Comparison of ENCODE assay signal across 27 cellular contexts in genomic region chr9:27142299-27142930, GRCh38. TPM values are rescaled to one million over a fixed set of nuclear protein-coding genes. Genes with fewer than 3 reads are reported as not detected.
A peak's percentile ranks its signal among the peaks of the same experiment; 100 is the strongest.
DNase-seq lines count a peak whose midpoint lies in the region; ATAC-seq, FAIRE-seq and TF ChIP-seq lines count a peak whose summit lies in the region.
"Had no signal": no experiment of that assay in that cellular context is flagged by ENCODE, and none has a peak within 500 bp of the region (broad histone marks: within the 10 kb centered on the region; RNA-seq: fewer than 3 reads in every experiment).

No MANE protein-coding gene starts in this region.

- H2AFZ ChIP-seq in GM12878 (ENCODE audit: control insufficient read depth, low read depth, low read length), result no peak overlapping the region
- H2AFZ ChIP-seq in endothelial cell of umbilical vein (ENCODE audit: low read depth, low read length), result peak overlapping the region; percentile 4
- H2AFZ ChIP-seq: GM23248 had no signal

- CTCF ChIA-PET in GM12878 (lab: Yijun Ruan, JAX), result no interaction called here
- CTCF ChIA-PET in endothelial cell of umbilical vein (lab: Charles Lee), result interaction anchor here (0.8 to 1.3 kb wide), 5 partner anchors 8 to 109 kb away, joined by 3 to 5 read pairs (median 3); no protein-coding TSS in a partner anchor

- TF ChIP-seq CTCF in HFFc6 (IDR thresholded peaks at IDR 0.05) (no peak), GM12878 (IDR thresholded peaks at IDR 0.05 in 2 of 3, conservative IDR thresholded peaks at IDR 0.05 in 1 of 3; ENCODE audit: control insufficient read depth in 2 of 3, extremely low read depth in 1 of 3, insufficient read depth in 1 of 3, low read depth in 3 of 3, low read length in 3 of 3) (no peak), endothelial cell of umbilical vein (IDR thresholded peaks at IDR 0.05; ENCODE audit: extremely low read depth in 1 of 2, insufficient read depth in 1 of 2, low read depth in 1 of 2, low read length in 2 of 2) (no peak)

- H4K20me1 ChIP-seq in GM12878 (ENCODE audit: control insufficient read depth, insufficient read depth), result no peaks in the 10 kb centered on the region
- no peaks in the 10 kb centered on the region for H4K20me1 ChIP-seq in endothelial cell of umbilical vein (replicated peaks; ENCODE audit: control insufficient read depth, extremely low read depth, insufficient read depth, low read length)
- H4K20me1 ChIP-seq: BLaER1 had no signal

- FAIRE-seq in GM12878 (lab: Jason Lieb, UNC) (no peak), endothelial cell of umbilical vein (lab: Jason Lieb, UNC) (peak; percentile 81), urothelium cell line (lab: Jason Lieb, UNC) (peak; percentile 84)
- FAIRE-seq: GM18507 had no signal

- TF ChIP-seq POLR2A in GM12878 (IDR thresholded peaks at IDR 0.05; ENCODE audit: low read depth, low read length) (no peak), endothelial cell of umbilical vein (IDR thresholded peaks at IDR 0.05; ENCODE audit: low read depth, low read length) (no peak)

- RAD21 ChIA-PET in GM12878 (lab: Charles Lee; ENCODE audit: unreplicated experiment), result no interaction called here

- dilution Hi-C loops in endothelial cell of umbilical vein (cut with MboI; ENCODE audit: extremely low pct_ligation_motif_present, low sequenced_read_pairs), result no loop called here

- no peak for TF ChIP-seq EP300 in GM12878 (IDR thresholded peaks at IDR 0.05; ENCODE audit: borderline replicate concordance in 1 of 2, control insufficient read depth in 1 of 2, low read depth in 2 of 2, low read length in 2 of 2)

- peaks cover 7% of the 10 kb centered on the region for H3K9me3 Mint-ChIP-seq in HFFc6

- TF ChIP-seq RAD21 in GM12878 (IDR thresholded peaks at IDR 0.05; ENCODE audit: insufficient read depth, low read depth, low read length), result no peak

- no peaks in the 10 kb centered on the region for H3K27me3 ChIP-seq in GM12878 (replicated peaks in 1 of 2; ENCODE audit: control insufficient read depth in 2 of 2, insufficient read depth in 2 of 2, low read length in 1 of 2)
- no peaks in the 10 kb centered on the region for H3K27me3 ChIP-seq in endothelial cell of umbilical vein (ENCODE audit: control insufficient read depth in 2 of 2, insufficient read depth in 2 of 2, low read length in 2 of 2)
- H3K27me3 ChIP-seq: BLaER1 had no signal

- peaks cover 14% of the 10 kb centered on the region; the same call in 1 of the 2 replicates for H3K36me3 Mint-ChIP-seq in HFFc6 (ENCODE audit: low read depth)
- H3K36me3 Mint-ChIP-seq: CD4-positive, CD25-positive, alpha-beta regulatory T cell had no signal

- H3K27ac Mint-ChIP-seq in HFFc6, result no peak overlapping the region; the same call in 1 of the 2 replicates
- H3K27ac Mint-ChIP-seq: CD4-positive, CD25-positive, alpha-beta regulatory T cell had no signal

- no peaks in the 10 kb centered on the region for H3K9me3 ChIP-seq in GM12878 (replicated peaks; ENCODE audit: control insufficient read depth, insufficient read depth, low read length)
- H3K9me3 ChIP-seq in endothelial cell of umbilical vein (replicated peaks; ENCODE audit: control insufficient read depth, insufficient read depth, low read length), result no peaks in the 10 kb centered on the region

- POLR2A ChIA-PET in GM12878 (lab: Charles Lee) (no interaction called here), endothelial cell of umbilical vein (lab: Charles Lee) (no interaction called here)

- in situ Hi-C loops in GM12878 (cut with MboI), result no loop called here

- BruUV-seq in GM12878 (replicated peaks; lab: Mats Ljungman, UMichigan) (no TSS peak), endothelial cell of umbilical vein (replicated peaks; lab: Mats Ljungman, UMichigan) (TSS peak; percentile 86)

- H3K36me3 ChIP-seq in GM12878 (ENCODE audit: control insufficient read depth in 2 of 2, insufficient read depth in 2 of 2, low read length in 1 of 2) (no peaks in the 10 kb centered on the region), endothelial cell of umbilical vein (ENCODE audit: control insufficient read depth in 2 of 2, extremely low read depth in 1 of 2, insufficient read depth in 2 of 2, low read length in 2 of 2) (no peaks in the 10 kb centered on the region)
- H3K36me3 ChIP-seq: BLaER1 had no signal

- DNase-seq in HFFc6, result no peak
- no peak for DNase-seq in GM12878 (ENCODE audit: low read depth, low spot score)
- no peak for DNase-seq in endothelial cell of umbilical vein (ENCODE audit: low read depth, low spot score)
- DNase-seq in urothelium cell line (ENCODE audit: low spot score), result no peak
- no peak for DNase-seq in NAMALWA (ENCODE audit: low spot score)
- DNase-seq: CD4-positive, CD25-positive, alpha-beta regulatory T cell; DMS153; DND-41; GM23248; H7; KG1; NCI-H1092 treated with DMSO at 0.1 percent for 48 hours; NCI-H1436; NCI-H187; NCI-H2171 treated with DMSO at 0.1 percent for 48 hours; NCI-H446 treated with DMSO at 0.1 percent for 48 hours; NCI-H526; NCI-H82; SHP77 had no signal

- peaks cover 4% of the 10 kb centered on the region for H3K27me3 Mint-ChIP-seq in HFFc6 (ENCODE audit: insufficient read depth)
- H3K27me3 Mint-ChIP-seq: CD4-positive, CD25-positive, alpha-beta regulatory T cell had no signal

- 36% methylated on average over 7 of the region's 7 CpGs for WGBS in GM12878 (ENCODE audit: insufficient coverage, insufficient replicate concordance, low lambda C conversion rate, missing lambda C conversion rate)

- H3K4me2 ChIP-seq in GM12878 (ENCODE audit: control insufficient read depth, insufficient read depth) (no peak overlapping the region), endothelial cell of umbilical vein (ENCODE audit: insufficient read depth, low read length) (peak overlapping the region; percentile 65)
- H3K4me2 ChIP-seq: BLaER1 had no signal

- no peaks in the 10 kb centered on the region for H3K9me1 ChIP-seq in endothelial cell of umbilical vein (replicated peaks; ENCODE audit: control insufficient read depth, extremely low read depth, insufficient read depth, low read length)

- peaks cover 58% of the 10 kb centered on the region; the same call in 1 of the 2 replicates for H3K4me1 Mint-ChIP-seq in HFFc6 (ENCODE audit: low read depth)
- H3K4me1 Mint-ChIP-seq: CD4-positive, CD25-positive, alpha-beta regulatory T cell had no signal

- SMC1A ChIA-PET in GM12878 (lab: Charles Lee; ENCODE audit: uncharacterized antibody, unreplicated experiment), result no interaction called here

- H3K4me3 ChIP-seq in GM12878 (no peak overlapping the region), endothelial cell of umbilical vein (replicated peaks in 1 of 3; ENCODE audit: insufficient read depth in 1 of 3, low read depth in 1 of 3, low read length in 3 of 3) (peak overlapping the region in 1 of 3 experiments; percentile 34)
- H3K4me3 ChIP-seq: BLaER1, GM23248 had no signal

- ATAC-seq in GM12878 (peak; percentile 37; the same call in 2 of the 3 replicates), HG02970 (IDR thresholded peaks at IDR 0.05; ENCODE audit: low FRiP score, unreplicated experiment) (no peak), HG03342 (IDR thresholded peaks at IDR 0.05; ENCODE audit: unreplicated experiment) (no peak)
- ATAC-seq: Panc1 had no signal

- H3K79me2 ChIP-seq in GM12878 (ENCODE audit: control insufficient read depth, insufficient read depth, low read length) (no peaks in the 10 kb centered on the region), endothelial cell of umbilical vein (ENCODE audit: control insufficient read depth, insufficient read depth, low read length) (peaks cover 45% of the 10 kb centered on the region)

- H3K4me3 Mint-ChIP-seq in HFFc6, result peak overlapping the region; percentile 41; the same call in 1 of the 2 replicates
- H3K4me3 Mint-ChIP-seq: CD4-positive, CD25-positive, alpha-beta regulatory T cell had no signal

- intact Hi-C loops in GM12878 (cut with micrococcal nuclease; ENCODE audit: unreplicated experiment), result no loop called here
- intact Hi-C loops in endothelial cell of umbilical vein (cut with micrococcal nuclease), result loop anchor here (1.0 kb wide), 1 partner anchor 17 kb away; no protein-coding TSS in a partner anchor

- H3K27ac ChIP-seq in GM12878 (ENCODE audit: control insufficient read depth, insufficient read depth) (no peak overlapping the region), endothelial cell of umbilical vein (ENCODE audit: insufficient read depth, low read depth, low read length) (peak overlapping the region; percentile 68)
- H3K27ac ChIP-seq: BLaER1, GM23248, RWPE1 had no signal

- H3K4me1 ChIP-seq in GM12878 (ENCODE audit: control insufficient read depth, insufficient read depth, low read length), result no peaks in the 10 kb centered on the region
- peaks cover 33% of the 10 kb centered on the region for H3K4me1 ChIP-seq in endothelial cell of umbilical vein (ENCODE audit: control insufficient read depth, extremely low read depth, insufficient read depth, low read length)
- H3K4me1 ChIP-seq: BLaER1 had no signal

- H3K9ac ChIP-seq in GM12878 (ENCODE audit: control insufficient read depth, insufficient read depth, low read length) (no peak overlapping the region), endothelial cell of umbilical vein (replicated peaks; ENCODE audit: extremely low read depth, insufficient read depth, low read length) (no peak overlapping the region)
- H3K9ac ChIP-seq: BLaER1, GM23248 had no signal

RNA-seq across cellular contexts. Expression of gene TEK, which starts 33.4 kb away (rescaled TPM):
- total RNA-seq in HFFc6 (2021; fragmentation: NEBNext Ultra II Directional; extraction: Animal tissue kit (Norgen Biotek cat#: 25700)), result 1 to 10 TPM; 2.0 to 10.0 (median 8.5) TPM
- not detected in 2 replicates for total RNA-seq in GM12878 (2013; cell fraction: nucleolus; rRNA removed)
- total RNA-seq in GM12878 (2014; rRNA removed), result not detected in 2 replicates
- total RNA-seq in GM12878 (2014; rRNA removed; fragmentation: Illumina TruSeq; extraction: Trizol), result not detected in 2 replicates
- total RNA-seq in GM12878 (2021), result 0.08 TPM in 1 of 2 replicates, not detected in the other
- polyA plus RNA-seq in GM12878 (2011; ENCODE audit: low read depth), result not detected
- polyA plus RNA-seq in GM12878 (2011; rRNA removed), result not detected in 2 replicates
- polyA plus RNA-seq in GM12878 (2011; cell fraction: cytosol; rRNA removed), result not detected in 2 replicates
- not detected in 2 replicates for polyA plus RNA-seq in GM12878 (2011; cell fraction: nucleus; rRNA removed)
- polyA plus RNA-seq in GM12878 (2012), result 0.01 TPM in 1 of 2 replicates, not detected in the other
- not detected in 2 replicates for polyA plus RNA-seq in GM12878 (2014; fragmentation: Illumina TruSeq; extraction: Trizol)
- polyA plus RNA-seq in GM12878 (2014; fragmentation: Nextera tagmentation; extraction: Ambion mirVana), result not detected
- not detected in 2 replicates for polyA plus RNA-seq in GM12878 (2014; rRNA removed)
- polyA plus RNA-seq in GM12878 (2016; fragmentation: Nextera tagmentation; extraction: Ambion mirVana), result not detected
- not detected in 2 replicates for polyA minus RNA-seq in GM12878 (2011; rRNA and poly(A)+ RNA removed)
- not detected in 2 replicates for polyA minus RNA-seq in GM12878 (2011; cell fraction: cytosol; rRNA and poly(A)+ RNA removed)
- polyA minus RNA-seq in GM12878 (2011; cell fraction: nucleus; rRNA and poly(A)+ RNA removed), result not detected in 2 replicates
- total RNA-seq in endothelial cell of umbilical vein, result 38.9 and 44.1 TPM in 2 replicates
- polyA plus RNA-seq in endothelial cell of umbilical vein, result 20.4 and 26.9 TPM in 2 replicates
- polyA plus RNA-seq in endothelial cell of umbilical vein (2011; cell fraction: cytosol; rRNA removed), result 28.3 and 28.8 TPM in 2 replicates
- 32.0 and 39.6 TPM in 2 replicates for polyA plus RNA-seq in endothelial cell of umbilical vein (2011; cell fraction: nucleus; rRNA removed)
- 52.5 and 53.2 TPM in 2 replicates for polyA plus RNA-seq in endothelial cell of umbilical vein (2012)
- polyA minus RNA-seq in endothelial cell of umbilical vein, result 74.8 and 80.9 TPM in 2 replicates
- not detected for polyA minus RNA-seq in endothelial cell of umbilical vein (2011; cell fraction: cytosol; rRNA and poly(A)+ RNA removed)
- polyA minus RNA-seq in endothelial cell of umbilical vein (2011; cell fraction: nucleus; rRNA and poly(A)+ RNA removed), result 37.5 and 52.6 TPM in 2 replicates
- total RNA-seq: CD4-positive, CD25-positive, alpha-beta regulatory T cell; OCI-LY7; SK-MEL-5 had no signal
- polyA plus RNA-seq: CD4-positive, CD25-positive, alpha-beta regulatory T cell had no signal
